ENCODE assay signal across 23 cellular contexts in genomic region chr1:92544756-92545165, GRCh38. TPM values are rescaled to one million over a fixed set of nuclear protein-coding genes. Genes with fewer than 3 reads are reported as not detected.
A peak's percentile ranks its signal among the peaks of the same experiment; 100 is the strongest.
DNase-seq lines count a peak whose midpoint lies in the region; ATAC-seq lines count a peak whose summit lies in the region.
"Had no signal": no experiment of that assay in that cellular context is flagged by ENCODE, and none has a peak within 500 bp of the region (broad histone marks: within the 10 kb centered on the region; RNA-seq: fewer than 3 reads in every experiment).

No MANE protein-coding gene starts in this region.

- no peak overlapping the region for H3K27ac ChIP-seq in neuronal stem cell (replicated peaks; ENCODE audit: low read length)
- H3K27ac ChIP-seq: C4-2B, dorsolateral prefrontal cortex, left ventricle myocardium inferior, stomach had no signal

- H3K79me1 ChIP-seq in neuronal stem cell (ENCODE audit: low read depth, low read length), result no peaks in the 10 kb centered on the region

- H3K4me2 ChIP-seq in neuronal stem cell (ENCODE audit: insufficient read depth, low read length, poor library complexity, severe bottlenecking), result no peak overlapping the region

- no peak overlapping the region for H2BK15ac ChIP-seq in neuronal stem cell (ENCODE audit: low read length)

- peaks cover 55% of the 10 kb centered on the region for H3K36me3 Mint-ChIP-seq in activated CD4-positive, alpha-beta memory T cell treated with anti-CD3 and anti-CD28 coated beads for 36 hours
- H3K36me3 Mint-ChIP-seq in activated CD4-positive, alpha-beta memory T cell treated with anti-CD3 and anti-CD28 coated beads, Interleukin-2, amount 10 ng/mL, durations not matched to agents 7 days and 5 days (ENCODE audit: low read depth), result peaks cover 46% of the 10 kb centered on the region
- H3K36me3 Mint-ChIP-seq in T-helper 2 cell treated with Interferon-gamma antibody and Interleukin-4, amounts not matched to agents 5 μg/mL and 100 μg/mL, for 36 hours (ENCODE audit: low read depth), result peaks cover 31% of the 10 kb centered on the region
- H3K36me3 Mint-ChIP-seq: T-cell had no signal

- H3K4me3 ChIP-seq in neuronal stem cell (ENCODE audit: low read length in 2 of 2), result no peak overlapping the region
- H3K4me3 ChIP-seq: dorsolateral prefrontal cortex, left ventricle myocardium inferior, stomach had no signal

- peak overlapping the region; percentile 53 for H3K27ac Mint-ChIP-seq in activated CD4-positive, alpha-beta memory T cell treated with anti-CD3 and anti-CD28 coated beads for 36 hours
- H3K27ac Mint-ChIP-seq in activated CD4-positive, alpha-beta memory T cell treated with anti-CD3 and anti-CD28 coated beads, Interleukin-2, amount 10 ng/mL, durations not matched to agents 7 days and 5 days, result no peak overlapping the region
- H3K27ac Mint-ChIP-seq in T-helper 2 cell treated with Interferon-gamma antibody and Interleukin-4, amounts not matched to agents 5 μg/mL and 100 μg/mL, for 36 hours, result peak overlapping the region; percentile 82
- H3K27ac Mint-ChIP-seq: activated naive CD4-positive, alpha-beta T cell treated with anti-CD3 and anti-CD28 coated beads, Interleukin-2, amount 10 ng/mL, durations not matched to agents 7 days and 5 days; T-cell; type B pancreatic cell had no signal

- H3K4me1 Mint-ChIP-seq in activated CD4-positive, alpha-beta memory T cell treated with anti-CD3 and anti-CD28 coated beads for 36 hours (ENCODE audit: low read depth), result peaks cover 61% of the 10 kb centered on the region
- peaks cover 50% of the 10 kb centered on the region for H3K4me1 Mint-ChIP-seq in activated CD4-positive, alpha-beta memory T cell treated with anti-CD3 and anti-CD28 coated beads, Interleukin-2, amount 10 ng/mL, durations not matched to agents 7 days and 5 days
- peaks cover 62% of the 10 kb centered on the region for H3K4me1 Mint-ChIP-seq in T-helper 2 cell treated with Interferon-gamma antibody and Interleukin-4, amounts not matched to agents 5 μg/mL and 100 μg/mL, for 36 hours (ENCODE audit: low read depth)

- no CpG with 5 or more reads among the region's 2 CpGs for WGBS in neuronal stem cell (ENCODE audit: extremely low coverage in 2 of 2, insufficient read length in 2 of 2, insufficient replicate concordance in 1 of 2), 2 donors

- no peak overlapping the region for H4K8ac ChIP-seq in neuronal stem cell (ENCODE audit: low read depth, low read length)

- CTCF ChIA-PET in activated CD4-positive, alpha-beta memory T cell treated with anti-CD3 and anti-CD28 coated beads for 36 hours (lab: Charles Lee), result interaction anchor here (0.6 to 1.0 kb wide), 2 partner anchors 234 to 319 kb away, joined by 3 read pairs; no protein-coding TSS in a partner anchor
- CTCF ChIA-PET in activated CD4-positive, alpha-beta memory T cell treated with anti-CD3 and anti-CD28 coated beads, Interleukin-2, amount 10 ng/mL, durations not matched to agents 7 days and 5 days (lab: Charles Lee), result interaction anchor here (0.6 to 1.6 kb wide), 3 partner anchors 59 to 235 kb away, joined by 3 to 6 read pairs (median 3); no protein-coding TSS in a partner anchor

- no peaks in the 10 kb centered on the region for H3K27me3 Mint-ChIP-seq in activated CD4-positive, alpha-beta memory T cell treated with anti-CD3 and anti-CD28 coated beads for 36 hours
- no peaks in the 10 kb centered on the region for H3K27me3 Mint-ChIP-seq in activated CD4-positive, alpha-beta memory T cell treated with anti-CD3 and anti-CD28 coated beads, Interleukin-2, amount 10 ng/mL, durations not matched to agents 7 days and 5 days
- no peaks in the 10 kb centered on the region for H3K27me3 Mint-ChIP-seq in T-helper 2 cell treated with Interferon-gamma antibody and Interleukin-4, amounts not matched to agents 5 μg/mL and 100 μg/mL, for 36 hours (ENCODE audit: low read depth)
- H3K27me3 Mint-ChIP-seq: activated naive CD4-positive, alpha-beta T cell treated with anti-CD3 and anti-CD28 coated beads, Interleukin-2, amount 10 ng/mL, durations not matched to agents 7 days and 5 days; T-cell; type B pancreatic cell had no signal

- H3K9ac ChIP-seq in neuronal stem cell (ENCODE audit: low read depth, low read length, poor library complexity), result no peak overlapping the region

- H2BK5ac ChIP-seq in neuronal stem cell (ENCODE audit: low read length), result no peak overlapping the region

- H3K14ac ChIP-seq in neuronal stem cell (ENCODE audit: low read length), result no peak overlapping the region

- H2AK5ac ChIP-seq in neuronal stem cell (ENCODE audit: low read depth, low read length), result no peak overlapping the region

- POLR2A ChIA-PET in activated CD4-positive, alpha-beta memory T cell treated with anti-CD3 and anti-CD28 coated beads for 36 hours (lab: Charles Lee), result interaction anchor here (0.6 to 1.0 kb wide), 2 partner anchors 28 to 40 kb away, joined by 3 read pairs; no protein-coding TSS in a partner anchor
- POLR2A ChIA-PET in activated CD4-positive, alpha-beta memory T cell treated with anti-CD3 and anti-CD28 coated beads, Interleukin-2, amount 10 ng/mL, durations not matched to agents 7 days and 5 days (lab: Charles Lee), result interaction anchor here (0.6 to 3.5 kb wide), 5 partner anchors 9 to 59 kb away, joined by 3 to 23 read pairs (median 5); partner anchors contain the start of gene GFI1

- peak; percentile 75 for ATAC-seq in stimulated activated naive CD8-positive, alpha-beta T cell treated with anti-CD3 and anti-CD28 coated beads, Interleukin-15, Interleukin-2, amounts not matched to agents 100 U/mL and 50 U/mL, for 24 hours
- ATAC-seq: esophagus mucosa, HepG2, right cardiac atrium, T-cell had no signal

- no peak overlapping the region for H4K91ac ChIP-seq in neuronal stem cell (ENCODE audit: low read depth, low read length, poor library complexity)

- H2BK12ac ChIP-seq in neuronal stem cell (ENCODE audit: low read length), result no peak overlapping the region

- H2BK120ac ChIP-seq in neuronal stem cell (ENCODE audit: low read depth, low read length), result no peak overlapping the region

- H3K4ac ChIP-seq in neuronal stem cell (ENCODE audit: low read length), result no peak overlapping the region

- H3K9me3 Mint-ChIP-seq in activated CD4-positive, alpha-beta memory T cell treated with anti-CD3 and anti-CD28 coated beads for 36 hours, result peaks cover 4% of the 10 kb centered on the region
- peaks cover 2% of the 10 kb centered on the region for H3K9me3 Mint-ChIP-seq in activated CD4-positive, alpha-beta memory T cell treated with anti-CD3 and anti-CD28 coated beads, Interleukin-2, amount 10 ng/mL, durations not matched to agents 7 days and 5 days
- H3K9me3 Mint-ChIP-seq in T-helper 2 cell treated with Interferon-gamma antibody and Interleukin-4, amounts not matched to agents 5 μg/mL and 100 μg/mL, for 36 hours, result peaks cover 7% of the 10 kb centered on the region
- H3K9me3 Mint-ChIP-seq: T-cell, type B pancreatic cell had no signal

- DNase-seq in activated CD4-positive, alpha-beta memory T cell treated with anti-CD3 and anti-CD28 coated beads for 36 hours, result no peak
- no peak for DNase-seq in activated CD4-positive, alpha-beta memory T cell treated with anti-CD3 and anti-CD28 coated beads, Interleukin-2, amount 10 ng/mL, durations not matched to agents 7 days and 5 days
- peak; percentile 40 for DNase-seq in T-helper 2 cell treated with Interferon-gamma antibody and Interleukin-4, amounts not matched to agents 5 μg/mL and 100 μg/mL, for 36 hours (ENCODE audit: low spot score)
- DNase-seq in astrocyte of the hippocampus (ENCODE audit: low read depth, low spot score) (peak; percentile 7), middle frontal gyrus (ENCODE audit: extremely low spot score, low spot score) (no peak), neuronal stem cell (ENCODE audit: low spot score) (no peak), AML-193 (lab: John Stamatoyannopoulos, UW) (no peak)
- no peak for DNase-seq in stimulated activated naive CD8-positive, alpha-beta T cell treated with anti-CD3 and anti-CD28 coated beads, Interleukin-15, Interleukin-2, amounts not matched to agents 100 U/mL and 50 U/mL, for 24 hours
- DNase-seq: activated naive CD4-positive, alpha-beta T cell treated with anti-CD3 and anti-CD28 coated beads, Interleukin-2, amount 10 ng/mL, durations not matched to agents 7 days and 5 days; dorsolateral prefrontal cortex; left ventricle myocardium inferior; NCI-H1048; NCI-H2081 treated with DMSO at 0.1 percent for 48 hours; NCI-H524 treated with DMSO at 0.1 percent for 48 hours; nucleus accumbens; right cardiac atrium; SHP77; stomach; T-cell had no signal

- no peak overlapping the region for H2AFZ ChIP-seq in neuronal stem cell (ENCODE audit: low read length)

- H3K23ac ChIP-seq in neuronal stem cell (ENCODE audit: low read depth, low read length, poor library complexity), result no peak overlapping the region

- no peaks in the 10 kb centered on the region for H3K36me3 ChIP-seq in neuronal stem cell (replicated peaks in 1 of 2; ENCODE audit: control insufficient read depth in 2 of 2, insufficient read depth in 2 of 2, low read length in 2 of 2)
- H3K36me3 ChIP-seq: stomach had no signal

- H3K27me3 ChIP-seq in neuronal stem cell (ENCODE audit: control insufficient read depth in 3 of 3, insufficient read depth in 3 of 3, low read depth in 1 of 3, low read length in 3 of 3), result no peaks in the 10 kb centered on the region
- H3K27me3 ChIP-seq: dorsolateral prefrontal cortex, stomach had no signal

- H3K18ac ChIP-seq in neuronal stem cell (ENCODE audit: low read length), result no peak overlapping the region

- H3K4me1 ChIP-seq in neuronal stem cell (ENCODE audit: control insufficient read depth in 2 of 2, insufficient read depth in 1 of 2, low read depth in 1 of 2, low read length in 2 of 2), result no peaks in the 10 kb centered on the region
- H3K4me1 ChIP-seq: left ventricle myocardium inferior, stomach had no signal

- no peaks in the 10 kb centered on the region for H3K9me3 ChIP-seq in neuronal stem cell (replicated peaks in 1 of 2; ENCODE audit: control insufficient read depth in 2 of 2, insufficient read depth in 1 of 2, low read depth in 1 of 2, low read length in 2 of 2)
- H3K9me3 ChIP-seq: stomach had no signal

- no peak overlapping the region for H3K4me3 Mint-ChIP-seq in activated CD4-positive, alpha-beta memory T cell treated with anti-CD3 and anti-CD28 coated beads for 36 hours
- no peak overlapping the region for H3K4me3 Mint-ChIP-seq in activated CD4-positive, alpha-beta memory T cell treated with anti-CD3 and anti-CD28 coated beads, Interleukin-2, amount 10 ng/mL, durations not matched to agents 7 days and 5 days
- H3K4me3 Mint-ChIP-seq in T-helper 2 cell treated with Interferon-gamma antibody and Interleukin-4, amounts not matched to agents 5 μg/mL and 100 μg/mL, for 36 hours, result peak overlapping the region; percentile 69
- H3K4me3 Mint-ChIP-seq: activated naive CD4-positive, alpha-beta T cell treated with anti-CD3 and anti-CD28 coated beads, Interleukin-2, amount 10 ng/mL, durations not matched to agents 7 days and 5 days; T-cell; type B pancreatic cell had no signal

- intact Hi-C loops in activated CD4-positive, alpha-beta memory T cell treated with anti-CD3 and anti-CD28 coated beads for 36 hours (cut with micrococcal nuclease), result no loop called here

RNA-seq across cellular contexts. Expression of gene GFI1, which starts 58.0 kb away (rescaled TPM):
- total RNA-seq in activated CD4-positive, alpha-beta memory T cell treated with anti-CD3 and anti-CD28 coated beads for 36 hours, result 10 to 100 TPM; 53.3 to 55.3 TPM
- 10 to 100 TPM; 76.9 to 80.8 TPM for total RNA-seq in activated CD4-positive, alpha-beta memory T cell treated with anti-CD3 and anti-CD28 coated beads, Interleukin-2, amount 10 ng/mL, durations not matched to agents 7 days and 5 days
- polyA plus RNA-seq in neuronal stem cell (2013, experiment 1 of 2), result 0.06 TPM
- polyA plus RNA-seq in neuronal stem cell (2013, experiment 2 of 2), result 0.10 TPM

Comparison
In these comparisons a context has a peak if more than half of its experiments do, and no peak if none do; other contexts are left out.
1. DNase-seq: peak in T-helper 2 cell treated with Interferon-gamma antibody and Interleukin-4, amounts not matched to agents 5 μg/mL and 100 μg/mL, for 36 hours (single experiment) and astrocyte of the hippocampus (single experiment); none in activated CD4-positive, alpha-beta memory T cell treated with anti-CD3 and anti-CD28 coated beads for 36 hours (single experiment), activated CD4-positive, alpha-beta memory T cell treated with anti-CD3 and anti-CD28 coated beads, Interleukin-2, amount 10 ng/mL, durations not matched to agents 7 days and 5 days (single experiment), stimulated activated naive CD8-positive, alpha-beta T cell treated with anti-CD3 and anti-CD28 coated beads, Interleukin-15, Interleukin-2, amounts not matched to agents 100 U/mL and 50 U/mL, for 24 hours (single experiment), middle frontal gyrus (single experiment), neuronal stem cell (single experiment) and AML-193 (0 of 2).